Comparison of ENCODE assay signal across 1 cellular context in genomic region chr2:165055081-165055879, GRCh38.
TF ChIP-seq lines count a peak whose summit lies in the region.

No MANE protein-coding gene starts in this region.

TF ChIP-seq in GM23338, 12 proteins besides CTCF, POLR2A, EP300 and RAD21 (continued from another document):
- TF ChIP-seq ZNF462 (CRISPR knock-in tag; IDR thresholded peaks at IDR 0.05) (no peak), ETS1 (IDR thresholded peaks at IDR 0.05) (no peak), JUNB (IDR thresholded peaks at IDR 0.05; ENCODE audit: unreplicated experiment) (no peak)
- TF ChIP-seq, protein P1, sequence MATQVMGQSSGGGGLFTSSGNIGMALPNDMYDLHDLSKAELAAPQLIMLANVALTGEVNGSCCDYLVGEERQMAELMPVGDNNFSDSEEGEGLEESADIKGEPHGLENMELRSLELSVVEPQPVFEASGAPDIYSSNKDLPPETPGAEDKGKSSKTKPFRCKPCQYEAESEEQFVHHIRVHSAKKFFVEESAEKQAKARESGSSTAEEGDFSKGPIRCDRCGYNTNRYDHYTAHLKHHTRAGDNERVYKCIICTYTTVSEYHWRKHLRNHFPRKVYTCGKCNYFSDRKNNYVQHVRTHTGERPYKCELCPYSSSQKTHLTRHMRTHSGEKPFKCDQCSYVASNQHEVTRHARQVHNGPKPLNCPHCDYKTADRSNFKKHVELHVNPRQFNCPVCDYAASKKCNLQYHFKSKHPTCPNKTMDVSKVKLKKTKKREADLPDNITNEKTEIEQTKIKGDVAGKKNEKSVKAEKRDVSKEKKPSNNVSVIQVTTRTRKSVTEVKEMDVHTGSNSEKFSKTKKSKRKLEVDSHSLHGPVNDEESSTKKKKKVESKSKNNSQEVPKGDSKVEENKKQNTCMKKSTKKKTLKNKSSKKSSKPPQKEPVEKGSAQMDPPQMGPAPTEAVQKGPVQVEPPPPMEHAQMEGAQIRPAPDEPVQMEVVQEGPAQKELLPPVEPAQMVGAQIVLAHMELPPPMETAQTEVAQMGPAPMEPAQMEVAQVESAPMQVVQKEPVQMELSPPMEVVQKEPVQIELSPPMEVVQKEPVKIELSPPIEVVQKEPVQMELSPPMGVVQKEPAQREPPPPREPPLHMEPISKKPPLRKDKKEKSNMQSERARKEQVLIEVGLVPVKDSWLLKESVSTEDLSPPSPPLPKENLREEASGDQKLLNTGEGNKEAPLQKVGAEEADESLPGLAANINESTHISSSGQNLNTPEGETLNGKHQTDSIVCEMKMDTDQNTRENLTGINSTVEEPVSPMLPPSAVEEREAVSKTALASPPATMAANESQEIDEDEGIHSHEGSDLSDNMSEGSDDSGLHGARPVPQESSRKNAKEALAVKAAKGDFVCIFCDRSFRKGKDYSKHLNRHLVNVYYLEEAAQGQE (IDR thresholded peaks at IDR 0.05; ENCODE audit: unreplicated experiment), result no peak
